In genomic region chr5:121974261-121974660, GRCh38 we compare ENCODE assay signal across 25 cellular contexts. TPM values are rescaled to one million over a fixed set of nuclear protein-coding genes. Genes with fewer than 3 reads are reported as not detected.
DNase-seq lines count a peak whose midpoint lies in the region; ATAC-seq, FAIRE-seq and TF ChIP-seq lines count a peak whose summit lies in the region.
"Had no signal": no experiment of that assay in that cellular context is flagged by ENCODE, and none has a peak within 500 bp of the region (broad histone marks: within the 10 kb centered on the region; RNA-seq: fewer than 3 reads in every experiment).

No MANE protein-coding gene starts in this region.

- no peaks in the 10 kb centered on the region for H3K9me3 Mint-ChIP-seq in endodermal cell
- H3K9me3 Mint-ChIP-seq in naive thymus-derived CD4-positive, alpha-beta T cell, result no peaks in the 10 kb centered on the region
- H3K9me3 Mint-ChIP-seq: activated CD4-positive, alpha-beta memory T cell treated with anti-CD3 and anti-CD28 coated beads for 36 hours; activated naive CD8-positive, alpha-beta T cell treated with anti-CD3 and anti-CD28 coated beads, Interleukin-2, amount 50 U/mL, for 24 hours; T-helper 2 cell treated with Interferon-gamma antibody and Interleukin-4, amounts not matched to agents 5 μg/mL and 100 μg/mL, for 36 hours had no signal

- no peak overlapping the region for H3K4me3 ChIP-seq in BLaER1 treated with 17β-estradiol and CSF1 and Interleukin-3, amounts not matched to agents 10 nM and 100 nM
- peak overlapping the region; percentile 37 for H3K4me3 ChIP-seq in SK-N-MC
- H3K4me3 ChIP-seq in endodermal cell (ENCODE audit: low read length), result no peak overlapping the region
- no peak overlapping the region for H3K4me3 ChIP-seq in prostate gland
- H3K4me3 ChIP-seq in naive thymus-derived CD4-positive, alpha-beta T cell (ENCODE audit: low read length), result no peak overlapping the region
- no peak overlapping the region for H3K4me3 ChIP-seq in suprapubic skin

- intact Hi-C loops in prostate gland (cut with DNase I), result no loop called here
- intact Hi-C loops in naive thymus-derived CD4-positive, alpha-beta T cell (cut with micrococcal nuclease), result no loop called here

- WGBS in endodermal cell (ENCODE audit: insufficient coverage in 1 of 2, insufficient read length in 1 of 2), 2 experiments, result 94 to 100% methylated on average over 1 to 2 of the region's 2 CpGs
- whole genome bisulfite sequencing in prostate gland, result 100% methylated on average over 2 of the region's 2 CpGs
- WGBS in suprapubic skin, result 93% methylated on average over 2 of the region's 2 CpGs

- H4K20me1 ChIP-seq in BLaER1 treated with 17β-estradiol and CSF1 and Interleukin-3, amounts not matched to agents 10 nM and 100 nM, result peaks cover 4 to 78% (median 44%) of the 10 kb centered on the region in 11 experiments; a peak in 18 of 22 replicates

- TF ChIP-seq POLR2A in prostate gland (IDR thresholded peaks at IDR 0.05) (no peak), suprapubic skin (IDR thresholded peaks at IDR 0.05) (no peak)

- ATAC-seq in naive thymus-derived CD4-positive, alpha-beta T cell, result no peak
- ATAC-seq: activated naive CD8-positive, alpha-beta T cell treated with anti-CD3 and anti-CD28 coated beads, Interleukin-2, amount 50 U/mL, for 24 hours; HCT116; SK-N-SH treated with all-trans-retinoic acid at 6 μM for 48 hours had no signal

- H3K4me1 ChIP-seq in BLaER1 treated with 17β-estradiol and CSF1 and Interleukin-3, amounts not matched to agents 10 nM and 100 nM, result peaks cover 0 to 94% (median 47%) of the 10 kb centered on the region in 10 experiments; a peak in 17 of 20 replicates
- H3K4me1 ChIP-seq in endodermal cell (ENCODE audit: control insufficient read depth, insufficient read depth, low read length) (no peaks in the 10 kb centered on the region), prostate gland (replicated peaks) (peaks cover 4% of the 10 kb centered on the region), suprapubic skin (peaks cover 11% of the 10 kb centered on the region)
- no peaks in the 10 kb centered on the region for H3K4me1 ChIP-seq in naive thymus-derived CD4-positive, alpha-beta T cell (ENCODE audit: control insufficient read depth in 2 of 2, insufficient read depth in 2 of 2, low read length in 2 of 2)

- FAIRE-seq in islet of Langerhans (lab: Jason Lieb, UNC), result peak; percentile 72
- FAIRE-seq: bronchial epithelial cell, endothelial cell of umbilical vein had no signal

- H3K36me3 Mint-ChIP-seq in endodermal cell (ENCODE audit: low read depth), result peaks cover 2% of the 10 kb centered on the region
- H3K36me3 Mint-ChIP-seq in naive thymus-derived CD4-positive, alpha-beta T cell, result peaks cover 0 to 21% (median 4%) of the 10 kb centered on the region in 5 donors

- POLR2A ChIA-PET in naive thymus-derived CD4-positive, alpha-beta T cell (lab: Charles Lee), result no interaction called here

- H3K27ac ChIP-seq in BLaER1 treated with 17β-estradiol and CSF1 and Interleukin-3, amounts not matched to agents 10 nM and 100 nM, result peak overlapping the region in 9 of 11 experiments; percentile 1 to 54 (median 30); a peak in 10 of 22 replicates
- peak overlapping the region; percentile 90 for H3K27ac ChIP-seq in SK-N-MC
- H3K27ac ChIP-seq in endodermal cell (ENCODE audit: low read depth, low read length), result no peak overlapping the region
- H3K27ac ChIP-seq in prostate gland, result no peak overlapping the region
- H3K27ac ChIP-seq in naive thymus-derived CD4-positive, alpha-beta T cell (ENCODE audit: low read depth, low read length), result no peak overlapping the region
- no peak overlapping the region for H3K27ac ChIP-seq in suprapubic skin
- H3K27ac ChIP-seq: C4-2B, WERI-Rb-1 had no signal

- H3K27ac Mint-ChIP-seq in endodermal cell, result peak overlapping the region; percentile 40
- no peak overlapping the region for H3K27ac Mint-ChIP-seq in naive thymus-derived CD4-positive, alpha-beta T cell
- H3K27ac Mint-ChIP-seq: activated CD4-positive, alpha-beta memory T cell treated with anti-CD3 and anti-CD28 coated beads for 36 hours; activated naive CD8-positive, alpha-beta T cell treated with anti-CD3 and anti-CD28 coated beads, Interleukin-2, amount 50 U/mL, for 24 hours; T-helper 2 cell treated with Interferon-gamma antibody and Interleukin-4, amounts not matched to agents 5 μg/mL and 100 μg/mL, for 36 hours had no signal

- H3K4me2 ChIP-seq in BLaER1 treated with 17β-estradiol and CSF1 and Interleukin-3, amounts not matched to agents 10 nM and 100 nM, result peak overlapping the region in 4 of 11 experiments; percentile 20 to 54 (median 40); a peak in 8 of 22 replicates

- DNase-seq in SK-N-MC (ENCODE audit: low read depth, low spot score), result peak; percentile 77
- DNase-seq in endodermal cell, result no peak
- no peak for DNase-seq in prostate gland (ENCODE audit: low spot score)
- DNase-seq in NCI-H2196 treated with DMSO at 0.1 percent for 48 hours (lab: John Stamatoyannopoulos, UW; ENCODE audit: unreplicated experiment), result no peak
- no peak for DNase-seq in naive thymus-derived CD4-positive, alpha-beta T cell
- DNase-seq in suprapubic skin (ENCODE audit: low spot score in 2 of 2), result no peak
- DNase-seq: activated CD4-positive, alpha-beta memory T cell treated with anti-CD3 and anti-CD28 coated beads for 36 hours; activated effector memory CD4-positive, alpha-beta T cell treated with anti-CD3 and anti-CD28 coated beads, Interleukin-2, amount 50 U/mL, for 16 hours; activated naive CD8-positive, alpha-beta T cell treated with anti-CD3 and anti-CD28 coated beads, Interleukin-2, amount 50 U/mL, for 24 hours; Calu3; dermis blood vessel endothelial cell; NCI-H1436 treated with DMSO at 0.1 percent for 48 hours; NCI-H2171 treated with DMSO at 0.1 percent for 48 hours; NCI-H69; nucleus accumbens; RPMI8226; WERI-Rb-1 had no signal

- peaks cover 14 to 45% (median 23%) of the 10 kb centered on the region in 11 experiments; a peak in 21 of 22 replicates for H3K36me3 ChIP-seq in BLaER1 treated with 17β-estradiol and CSF1 and Interleukin-3, amounts not matched to agents 10 nM and 100 nM
- H3K36me3 ChIP-seq in SK-N-MC (ENCODE audit: insufficient read depth, low read length) (peaks cover 9% of the 10 kb centered on the region; the same call in 1 of the 2 replicates), endodermal cell (ENCODE audit: control insufficient read depth, insufficient read depth, low read length) (peaks cover 19% of the 10 kb centered on the region), prostate gland (no peaks in the 10 kb centered on the region), suprapubic skin (no peaks in the 10 kb centered on the region)
- H3K36me3 ChIP-seq in naive thymus-derived CD4-positive, alpha-beta T cell (ENCODE audit: control insufficient read depth in 2 of 3, insufficient read depth in 3 of 3, low read length in 3 of 3), result no peaks in the 10 kb centered on the region

- H3K9me3 ChIP-seq in BLaER1 treated with 17β-estradiol and CSF1 and Interleukin-3, amounts not matched to agents 10 nM and 100 nM (replicated peaks in 1 of 11), result peaks cover 0 to 12% (median 0%) of the 10 kb centered on the region in 11 experiments; a peak in 4 of 22 replicates
- H3K9me3 ChIP-seq in SK-N-MC (ENCODE audit: low read depth, low read length) (no peaks in the 10 kb centered on the region), endodermal cell (ENCODE audit: control insufficient read depth, low read length) (no peaks in the 10 kb centered on the region), prostate gland (no peaks in the 10 kb centered on the region), suprapubic skin (no peaks in the 10 kb centered on the region)
- no peaks in the 10 kb centered on the region for H3K9me3 ChIP-seq in naive thymus-derived CD4-positive, alpha-beta T cell (ENCODE audit: control insufficient read depth in 2 of 3, low read length in 3 of 3)

- H3K4me3 Mint-ChIP-seq in endodermal cell, result no peak overlapping the region
- no peak overlapping the region for H3K4me3 Mint-ChIP-seq in naive thymus-derived CD4-positive, alpha-beta T cell
- H3K4me3 Mint-ChIP-seq: activated CD4-positive, alpha-beta memory T cell treated with anti-CD3 and anti-CD28 coated beads for 36 hours; activated naive CD8-positive, alpha-beta T cell treated with anti-CD3 and anti-CD28 coated beads, Interleukin-2, amount 50 U/mL, for 24 hours; T-helper 2 cell treated with Interferon-gamma antibody and Interleukin-4, amounts not matched to agents 5 μg/mL and 100 μg/mL, for 36 hours had no signal

- no peak for TF ChIP-seq CTCF in endodermal cell (conservative IDR thresholded peaks at IDR 0.05)
- no peak for TF ChIP-seq CTCF in prostate gland (IDR thresholded peaks at IDR 0.05)
- TF ChIP-seq CTCF in suprapubic skin (IDR thresholded peaks at IDR 0.05), result no peak

- no peaks in the 10 kb centered on the region for H3K27me3 ChIP-seq in BLaER1 treated with 17β-estradiol and CSF1 and Interleukin-3, amounts not matched to agents 10 nM and 100 nM
- no peaks in the 10 kb centered on the region for H3K27me3 ChIP-seq in endodermal cell (ENCODE audit: control insufficient read depth, insufficient read depth, low read length, poor library complexity, severe bottlenecking)
- no peaks in the 10 kb centered on the region for H3K27me3 ChIP-seq in prostate gland (replicated peaks; ENCODE audit: insufficient read depth)
- no peaks in the 10 kb centered on the region for H3K27me3 ChIP-seq in naive thymus-derived CD4-positive, alpha-beta T cell (ENCODE audit: control insufficient read depth in 2 of 2, insufficient read depth in 2 of 2, low read length in 2 of 2)
- H3K27me3 ChIP-seq in suprapubic skin, result no peaks in the 10 kb centered on the region

- H3K4me1 Mint-ChIP-seq in endodermal cell, result peaks cover 2% of the 10 kb centered on the region
- H3K4me1 Mint-ChIP-seq in naive thymus-derived CD4-positive, alpha-beta T cell, result peaks cover 2 to 32% (median 22%) of the 10 kb centered on the region in 7 donors

- no peak overlapping the region for H3K9ac ChIP-seq in BLaER1 treated with 17β-estradiol and CSF1 and Interleukin-3, amounts not matched to agents 10 nM and 100 nM
- H3K9ac ChIP-seq in SK-N-MC (ENCODE audit: insufficient read length), result peak overlapping the region; percentile 37
- H3K9ac ChIP-seq in endodermal cell (ENCODE audit: extremely low read depth, low read length, poor library complexity, severe bottlenecking), result no peak overlapping the region

- CTCF ChIA-PET in naive thymus-derived CD4-positive, alpha-beta T cell (lab: Charles Lee), result no interaction called here

- no peak for TF ChIP-seq EP300 in suprapubic skin (IDR thresholded peaks at IDR 0.05)

- no peaks in the 10 kb centered on the region for H3K27me3 Mint-ChIP-seq in endodermal cell (ENCODE audit: insufficient read depth)
- H3K27me3 Mint-ChIP-seq in naive thymus-derived CD4-positive, alpha-beta T cell, result no peaks in the 10 kb centered on the region
- H3K27me3 Mint-ChIP-seq: activated CD4-positive, alpha-beta memory T cell treated with anti-CD3 and anti-CD28 coated beads for 36 hours; activated naive CD8-positive, alpha-beta T cell treated with anti-CD3 and anti-CD28 coated beads, Interleukin-2, amount 50 U/mL, for 24 hours had no signal

RNA-seq across cellular contexts. Expression of gene SRFBP1, which starts 12.5 kb away (rescaled TPM):
- 10 to 100 TPM; 19.2 to 24.2 TPM for total RNA-seq in endodermal cell
- polyA plus RNA-seq in endodermal cell (2013, experiment 1 of 2), result 12.1 TPM
- 11.2 TPM for polyA plus RNA-seq in endodermal cell (2013, experiment 2 of 2)
- total RNA-seq in prostate gland, result 10 to 100 TPM; 11.5 to 12.6 TPM
- 10 to 100 TPM in 3 of 5 experiments, 1 to 10 TPM in 2; 7.5 to 14.5 (median 11.8) TPM for total RNA-seq in naive thymus-derived CD4-positive, alpha-beta T cell
- polyA plus RNA-seq in naive thymus-derived CD4-positive, alpha-beta T cell, result 10 to 100 TPM; 11.8 to 13.3 TPM
- total RNA-seq in suprapubic skin, result 10 to 100 TPM; 10.3 to 11.9 (median 10.5) TPM

Comparison
In these comparisons a context has a peak if more than half of its experiments do, and no peak if none do; other contexts are left out.
1. H3K27ac ChIP-seq: peak in BLaER1 treated with 17β-estradiol and CSF1 and Interleukin-3, amounts not matched to agents 10 nM and 100 nM (9 of 11) and SK-N-MC (single experiment); none in endodermal cell (single experiment), prostate gland (0 of 2), naive thymus-derived CD4-positive, alpha-beta T cell (single experiment) and suprapubic skin (single experiment).